ENCODE assay signal across 1 cellular context in genomic region chr22:39995346-39996252, GRCh38.
TF ChIP-seq lines count a peak whose summit lies in the region.

No MANE protein-coding gene starts in this region.

TF ChIP-seq in HepG2, 621 proteins besides CTCF, POLR2A, EP300 and RAD21:
- TF ChIP-seq ZNF615 (CRISPR knock-in tag; IDR thresholded peaks at IDR 0.05; ENCODE audit: borderline replicate concordance) (no peak), E2F2 (CRISPR knock-in tag; IDR thresholded peaks at IDR 0.05; ENCODE audit: borderline replicate concordance) (no peak), ZNF24 (IDR thresholded peaks at IDR 0.05) (no peak), SMAD1 (CRISPR knock-in tag; IDR thresholded peaks at IDR 0.05; ENCODE audit: borderline replicate concordance, low read depth) (no peak), SP4 (CRISPR knock-in tag; IDR thresholded peaks at IDR 0.05) (no peak), ZNF720 (CRISPR knock-in tag; IDR thresholded peaks at IDR 0.05) (no peak), CREM (IDR thresholded peaks at IDR 0.05) (no peak), CREM (CRISPR knock-in tag; IDR thresholded peaks at IDR 0.05) (no peak), SSRP1 (CRISPR knock-in tag; IDR thresholded peaks at IDR 0.05) (no peak), KMT2B (CRISPR knock-in tag; IDR thresholded peaks at IDR 0.05) (no peak), ZNF780A (CRISPR knock-in tag; IDR thresholded peaks at IDR 0.05) (no peak), HDAC1 (CRISPR knock-in tag; IDR thresholded peaks at IDR 0.05) (no peak), GZF1 (CRISPR knock-in tag; IDR thresholded peaks at IDR 0.05) (no peak), ZNF143 (CRISPR knock-in tag; IDR thresholded peaks at IDR 0.05) (no peak), ZNF230 (CRISPR knock-in tag; IDR thresholded peaks at IDR 0.05) (no peak), GTF3A (CRISPR knock-in tag; conservative IDR thresholded peaks at IDR 0.05) (no peak)
- TF ChIP-seq, protein P1, sequence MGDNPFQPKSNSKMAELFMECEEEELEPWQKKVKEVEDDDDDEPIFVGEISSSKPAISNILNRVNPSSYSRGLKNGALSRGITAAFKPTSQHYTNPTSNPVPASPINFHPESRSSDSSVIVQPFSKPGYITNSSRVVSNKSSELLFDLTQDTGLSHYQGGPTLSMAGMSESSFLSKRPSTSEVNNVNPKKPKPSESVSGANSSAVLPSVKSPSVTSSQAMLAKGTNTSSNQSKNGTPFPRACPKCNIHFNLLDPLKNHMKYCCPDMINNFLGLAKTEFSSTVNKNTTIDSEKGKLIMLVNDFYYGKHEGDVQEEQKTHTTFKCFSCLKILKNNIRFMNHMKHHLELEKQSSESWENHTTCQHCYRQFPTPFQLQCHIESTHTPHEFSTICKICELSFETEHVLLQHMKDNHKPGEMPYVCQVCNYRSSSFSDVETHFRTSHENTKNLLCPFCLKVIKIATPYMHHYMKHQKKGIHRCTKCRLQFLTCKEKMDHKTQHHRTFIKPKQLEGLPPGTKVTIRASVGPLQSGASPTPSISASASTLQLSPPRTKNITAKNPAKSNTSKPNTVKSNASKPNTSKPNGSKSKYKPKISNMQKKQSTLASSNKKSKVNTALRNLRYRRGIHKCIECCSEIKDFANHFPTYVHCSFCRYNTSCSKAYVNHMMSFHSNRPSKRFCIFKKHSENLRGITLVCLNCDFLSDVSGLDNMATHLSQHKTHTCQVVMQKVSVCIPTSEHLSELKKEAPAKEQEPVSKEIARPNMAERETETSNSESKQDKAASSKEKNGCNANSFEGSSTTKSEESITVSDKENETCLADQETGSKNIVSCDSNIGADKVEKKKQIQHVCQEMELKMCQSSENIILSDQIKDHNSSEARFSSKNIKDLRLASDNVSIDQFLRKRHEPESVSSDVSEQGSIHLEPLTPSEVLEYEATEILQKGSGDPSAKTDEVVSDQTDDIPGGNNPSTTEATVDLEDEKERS (CRISPR knock-in tag; IDR thresholded peaks at IDR 0.05): no peak
- TF ChIP-seq, protein P2, sequence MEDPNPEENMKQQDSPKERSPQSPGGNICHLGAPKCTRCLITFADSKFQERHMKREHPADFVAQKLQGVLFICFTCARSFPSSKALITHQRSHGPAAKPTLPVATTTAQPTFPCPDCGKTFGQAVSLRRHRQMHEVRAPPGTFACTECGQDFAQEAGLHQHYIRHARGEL (CRISPR knock-in tag; IDR thresholded peaks at IDR 0.05): no peak
- TF ChIP-seq, protein P3, sequence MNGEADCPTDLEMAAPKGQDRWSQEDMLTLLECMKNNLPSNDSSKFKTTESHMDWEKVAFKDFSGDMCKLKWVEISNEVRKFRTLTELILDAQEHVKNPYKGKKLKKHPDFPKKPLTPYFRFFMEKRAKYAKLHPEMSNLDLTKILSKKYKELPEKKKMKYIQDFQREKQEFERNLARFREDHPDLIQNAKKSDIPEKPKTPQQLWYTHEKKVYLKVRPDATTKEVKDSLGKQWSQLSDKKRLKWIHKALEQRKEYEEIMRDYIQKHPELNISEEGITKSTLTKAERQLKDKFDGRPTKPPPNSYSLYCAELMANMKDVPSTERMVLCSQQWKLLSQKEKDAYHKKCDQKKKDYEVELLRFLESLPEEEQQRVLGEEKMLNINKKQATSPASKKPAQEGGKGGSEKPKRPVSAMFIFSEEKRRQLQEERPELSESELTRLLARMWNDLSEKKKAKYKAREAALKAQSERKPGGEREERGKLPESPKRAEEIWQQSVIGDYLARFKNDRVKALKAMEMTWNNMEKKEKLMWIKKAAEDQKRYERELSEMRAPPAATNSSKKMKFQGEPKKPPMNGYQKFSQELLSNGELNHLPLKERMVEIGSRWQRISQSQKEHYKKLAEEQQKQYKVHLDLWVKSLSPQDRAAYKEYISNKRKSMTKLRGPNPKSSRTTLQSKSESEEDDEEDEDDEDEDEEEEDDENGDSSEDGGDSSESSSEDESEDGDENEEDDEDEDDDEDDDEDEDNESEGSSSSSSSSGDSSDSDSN (CRISPR knock-in tag; IDR thresholded peaks at IDR 0.05): no peak
- TF ChIP-seq, protein P4, sequence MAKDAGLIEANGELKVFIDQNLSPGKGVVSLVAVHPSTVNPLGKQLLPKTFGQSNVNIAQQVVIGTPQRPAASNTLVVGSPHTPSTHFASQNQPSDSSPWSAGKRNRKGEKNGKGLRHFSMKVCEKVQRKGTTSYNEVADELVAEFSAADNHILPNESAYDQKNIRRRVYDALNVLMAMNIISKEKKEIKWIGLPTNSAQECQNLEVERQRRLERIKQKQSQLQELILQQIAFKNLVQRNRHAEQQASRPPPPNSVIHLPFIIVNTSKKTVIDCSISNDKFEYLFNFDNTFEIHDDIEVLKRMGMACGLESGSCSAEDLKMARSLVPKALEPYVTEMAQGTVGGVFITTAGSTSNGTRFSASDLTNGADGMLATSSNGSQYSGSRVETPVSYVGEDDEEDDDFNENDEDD (CRISPR knock-in tag; IDR thresholded peaks at IDR 0.05; ENCODE audit: borderline replicate concordance): no peak
